ENCODE assay signal across 8 cellular contexts in genomic region chr11:85682330-85683305, GRCh38.
DNase-seq lines count a peak whose midpoint lies in the region; ATAC-seq and TF ChIP-seq lines count a peak whose summit lies in the region.

No MANE protein-coding gene starts in this region.

- H3K9me3 ChIP-seq in mucosa of stomach (ENCODE audit: control insufficient read depth, low read length), result no peaks in the 10 kb centered on the region

- H3K4me1 ChIP-seq in mucosa of stomach (ENCODE audit: control insufficient read depth, insufficient read depth, low read length), result peaks cover 18% of the 10 kb centered on the region

- H3K9ac ChIP-seq in mucosa of stomach (ENCODE audit: low read length), result peak overlapping the region; percentile 69

- POLR2A ChIA-PET in RWPE1 (lab: Yijun Ruan, JAX; ENCODE audit: low non-redundant PET), result no interaction called here

- CTCF ChIA-PET in RWPE1 (lab: Yijun Ruan, JAX), result interaction anchor here (1.3 kb wide), 1 partner anchor 12 kb away, joined by 4 read pairs; no protein-coding TSS in a partner anchor

- no peaks in the 10 kb centered on the region for H3K27me3 ChIP-seq in mucosa of stomach (ENCODE audit: control insufficient read depth, insufficient read depth, low read length)

- H3K27ac ChIP-seq in coronary artery (peak overlapping the region; percentile 23 to 35), RWPE1 (no peak overlapping the region)

- DNase-seq in Ammon's horn (ENCODE audit: low spot score) (peak; percentile 79), HuH-7.5 (ENCODE audit: low spot score) (peak; percentile 62), coronary artery (ENCODE audit: low spot score) (no peak), RWPE1 (ENCODE audit: low spot score) (no peak)
- DNase-seq in activated CD4-positive, alpha-beta T cell treated with anti-CD3 and anti-CD28 coated beads for 4 hours, result peak; percentile 59 to 66
- DNase-seq in stimulated activated CD8-positive, alpha-beta memory T cell treated with anti-CD3 and anti-CD28 coated beads, Interleukin-7, amount 100 ng/mL, for 24 hours (ENCODE audit: low read depth), result peak; percentile 43

- ATAC-seq in GM19452 (IDR thresholded peaks at IDR 0.05; ENCODE audit: unreplicated experiment), result peak; percentile 89

- peak overlapping the region; percentile 74 for H3K4me3 ChIP-seq in coronary artery
- peak overlapping the region; percentile 39 for H3K4me3 ChIP-seq in mucosa of stomach (ENCODE audit: low read length)

- no peaks in the 10 kb centered on the region for H3K36me3 ChIP-seq in mucosa of stomach (ENCODE audit: control insufficient read depth, insufficient read depth, low read length)

- TF ChIP-seq CTCF in coronary artery (IDR thresholded peaks at IDR 0.05), result no peak
- no peak for TF ChIP-seq CTCF in RWPE1 (conservative IDR thresholded peaks at IDR 0.05; ENCODE audit: low read depth)

Comparison
In these comparisons a context has a peak if more than half of its experiments do, and no peak if none do; other contexts are left out.
1. DNase-seq: peak in Ammon's horn (single experiment), HuH-7.5 (single experiment), activated CD4-positive, alpha-beta T cell treated with anti-CD3 and anti-CD28 coated beads for 4 hours (2 of 2) and stimulated activated CD8-positive, alpha-beta memory T cell treated with anti-CD3 and anti-CD28 coated beads, Interleukin-7, amount 100 ng/mL, for 24 hours (single experiment); none in coronary artery (single experiment) and RWPE1 (single experiment).